ENCODE assay signal across 13 cellular contexts in genomic region chrX:10126044-10126443, GRCh38. TPM values are rescaled to one million over a fixed set of nuclear protein-coding genes. Genes with fewer than 3 reads are reported as not detected.
A peak's percentile ranks its signal among the peaks of the same experiment; 100 is the strongest.
DNase-seq lines count a peak whose midpoint lies in the region; ATAC-seq and TF ChIP-seq lines count a peak whose summit lies in the region.
"Had no signal": no experiment of that assay in that cellular context is flagged by ENCODE, and none has a peak within 500 bp of the region (broad histone marks: within the 10 kb centered on the region; RNA-seq: fewer than 3 reads in every experiment).

No MANE protein-coding gene starts in this region.

- H3K9me3 ChIP-seq in left lung (no peaks in the 10 kb centered on the region), right cardiac atrium (ENCODE audit: control insufficient read depth, low read length) (no peaks in the 10 kb centered on the region)
- H3K9me3 ChIP-seq: Caco-2 had no signal

- 68% methylated on average over 23 of the region's 23 CpGs for WGBS in right cardiac atrium

- peaks cover 28 to 37% of the 10 kb centered on the region in 2 donors for H3K4me1 Mint-ChIP-seq in stimulated activated naive B cell treated with anti-CD40 and anti-IgM and Interleukin-4, amounts not matched to agents 10 μg/mL and 1 μg/mL and 100 μg/mL, for 72 hours

- H3K4me3 ChIP-seq in left lung (no peak overlapping the region), right cardiac atrium (ENCODE audit: low read length) (no peak overlapping the region)
- H3K4me3 ChIP-seq: GM23338 had no signal

- peak overlapping the region; percentile 60 for H3K27ac Mint-ChIP-seq in stimulated activated naive B cell treated with anti-CD40 and anti-IgM and Interleukin-4, amounts not matched to agents 10 μg/mL and 1 μg/mL and 100 μg/mL, for 72 hours
- H3K27ac Mint-ChIP-seq: B cell; CD4-positive, alpha-beta T cell; GM23338 had no signal

- H3K36me3 Mint-ChIP-seq in stimulated activated naive B cell treated with anti-CD40 and anti-IgM and Interleukin-4, amounts not matched to agents 10 μg/mL and 1 μg/mL and 100 μg/mL, for 72 hours = peaks cover 24 to 61% of the 10 kb centered on the region in 2 donors

- peaks cover 0 to 13% of the 10 kb centered on the region in 2 donors for H3K27me3 Mint-ChIP-seq in stimulated activated naive B cell treated with anti-CD40 and anti-IgM and Interleukin-4, amounts not matched to agents 10 μg/mL and 1 μg/mL and 100 μg/mL, for 72 hours
- H3K27me3 Mint-ChIP-seq: B cell; CD4-positive, alpha-beta T cell had no signal

- intact Hi-C loops in left lung (cut with DNase I) = no loop called here
- intact Hi-C loops in right cardiac atrium (cut with DNase I) = no loop called here

- DNase-seq in left lung (no peak), lung microvascular endothelial cell (ENCODE audit: low read depth in 2 of 2) (peak; percentile 14 to 60), right cardiac atrium (no peak)
- no peak for DNase-seq in stimulated activated naive B cell treated with anti-CD40 and anti-IgM and Interleukin-4, amounts not matched to agents 10 μg/mL and 1 μg/mL and 100 μg/mL, for 72 hours
- DNase-seq in activated naive CD4-positive, alpha-beta T cell treated with anti-CD3 and anti-CD28 coated beads, Interleukin-2, amount 50 U/mL, for 16 hours = no peak
- DNase-seq: Caco-2; CD4-positive, alpha-beta T cell; HCEC 1CT had no signal

- H3K27me3 ChIP-seq in left lung (no peaks in the 10 kb centered on the region), right cardiac atrium (ENCODE audit: control insufficient read depth, insufficient read depth) (no peaks in the 10 kb centered on the region)

- no peak overlapping the region for H3K4me3 Mint-ChIP-seq in stimulated activated naive B cell treated with anti-CD40 and anti-IgM and Interleukin-4, amounts not matched to agents 10 μg/mL and 1 μg/mL and 100 μg/mL, for 72 hours
- H3K4me3 Mint-ChIP-seq: B cell; CD4-positive, alpha-beta T cell; GM23338 had no signal

- no peaks in the 10 kb centered on the region for H3K9me3 Mint-ChIP-seq in stimulated activated naive B cell treated with anti-CD40 and anti-IgM and Interleukin-4, amounts not matched to agents 10 μg/mL and 1 μg/mL and 100 μg/mL, for 72 hours
- H3K9me3 Mint-ChIP-seq: CD4-positive, alpha-beta T cell had no signal

- peaks cover 0 to 33% of the 10 kb centered on the region in 2 donors for H3K36me3 ChIP-seq in left lung

- H3K27ac ChIP-seq in left lung (no peak overlapping the region), right cardiac atrium (ENCODE audit: low read length) (no peak overlapping the region)
- H3K27ac ChIP-seq: C4-2B, HL-60 had no signal

- no peak for TF ChIP-seq CTCF in left lung (IDR thresholded peaks at IDR 0.05)

- H3K4me1 ChIP-seq in left lung (peaks cover 0 to 15% of the 10 kb centered on the region in 2 donors), right cardiac atrium (ENCODE audit: control insufficient read depth, insufficient read depth, low read length) (no peaks in the 10 kb centered on the region)
- H3K4me1 ChIP-seq: Caco-2 had no signal

- ATAC-seq in left lung (peak; percentile 73), GM21367 (IDR thresholded peaks at IDR 0.05; ENCODE audit: unreplicated experiment) (no peak), right cardiac atrium (no peak)
- no peak for ATAC-seq in stimulated activated naive B cell treated with anti-CD40 and anti-IgM and Interleukin-4, amounts not matched to agents 10 μg/mL and 1 μg/mL and 100 μg/mL, for 72 hours (replicated peaks)
- ATAC-seq: GM23338 had no signal

RNA-seq across cellular contexts. Expression of gene CLCN4, which starts 30.7 kb away (rescaled TPM):
- total RNA-seq in left lung (10 to 100 TPM in 1 of 2 donors, 1 to 10 TPM in 1; 7.8 to 11.8 TPM), lung microvascular endothelial cell (5.0 and 6.9 TPM in 2 replicates), right cardiac atrium (10 to 100 TPM; 27.0 to 34.9 (median 30.7) TPM)
- 11.0 TPM for polyA plus RNA-seq in right cardiac atrium
- total RNA-seq: CD4-positive, alpha-beta T cell had no signal

Comparison
In these comparisons a context has a peak if more than half of its experiments do, and no peak if none do; other contexts are left out.
1. DNase-seq: peak in lung microvascular endothelial cell (2 of 2); none in left lung (0 of 2), stimulated activated naive B cell treated with anti-CD40 and anti-IgM and Interleukin-4, amounts not matched to agents 10 μg/mL and 1 μg/mL and 100 μg/mL, for 72 hours (single experiment), activated naive CD4-positive, alpha-beta T cell treated with anti-CD3 and anti-CD28 coated beads, Interleukin-2, amount 50 U/mL, for 16 hours (single experiment) and right cardiac atrium (0 of 3).